Comparison of ENCODE assay signal across 7 cellular contexts in genomic region chr3:128879125-128879969, GRCh38. TPM values are rescaled to one million over a fixed set of nuclear protein-coding genes. Genes with fewer than 3 reads are reported as not detected.
DNase-seq lines count a peak whose midpoint lies in the region; ATAC-seq and TF ChIP-seq lines count a peak whose summit lies in the region.

TSS of gene ACAD9 (plus strand) at chr3:128879620. CDS start at chr3:128879692, 72 bp downstream.

- peak within 1 kb of the TSS; percentile 96 for H3K4me2 ChIP-seq in hepatocyte

- peak within 1 kb of the TSS; percentile 71 for H2AFZ ChIP-seq in hepatocyte

- H3K9me2 ChIP-seq in hepatocyte (replicated peaks; ENCODE audit: insufficient read depth) = no peaks in the 10 kb centered on the region

- H3K27me3 ChIP-seq in hepatocyte = no peaks in the 10 kb centered on the region

- ATAC-seq in GM18508 (IDR thresholded peaks at IDR 0.05; ENCODE audit: insufficient read depth, unreplicated experiment) (peak; percentile 58), HG03025 (IDR thresholded peaks at IDR 0.05; ENCODE audit: low FRiP score, unreplicated experiment) (peak; percentile 91)

- no peaks in the 10 kb centered on the region for H4K20me1 ChIP-seq in hepatocyte (ENCODE audit: insufficient read depth, poor library complexity, severe bottlenecking)

- H3K27ac ChIP-seq in hepatocyte = peak within 1 kb of the TSS; percentile 98

- H3K79me2 ChIP-seq in hepatocyte = peaks cover 62% of the 10 kb centered on the region

- no peaks in the 10 kb centered on the region for H3K36me3 ChIP-seq in hepatocyte (replicated peaks; ENCODE audit: insufficient read depth, low read depth)

- TF ChIP-seq CTCF in hepatocyte (IDR thresholded peaks at IDR 0.05; ENCODE audit: poor library complexity) = no peak

- no peaks in the 10 kb centered on the region for H3K9me3 ChIP-seq in hepatocyte (ENCODE audit: low read depth)

- WGBS in hepatocyte (ENCODE audit: low lambda C conversion rate, missing lambda C conversion rate) = under 1% methylated on average over 65 of the region's 65 CpGs

- peak within 1 kb of the TSS; percentile 76 for H3K4me3 ChIP-seq in hepatocyte

- H3K4me1 ChIP-seq in hepatocyte (ENCODE audit: insufficient read depth) = peaks cover 18% of the 10 kb centered on the region

- peak; percentile 99 for DNase-seq in NCI-H2081 (lab: John Stamatoyannopoulos, UW)
- DNase-seq in T1000 (lab: John Stamatoyannopoulos, UW) = peak; percentile 95
- DNase-seq in astrocyte of the hippocampus (ENCODE audit: low read depth, low spot score) = peak; percentile 99
- peak; percentile 99 for DNase-seq in hepatocyte (ENCODE audit: low spot score)
- peak; percentile 93 for DNase-seq in renal cortical epithelial cell (ENCODE audit: low read depth)

RNA-seq across cellular contexts. Expression of gene ACAD9, which starts in this region (rescaled TPM):
- total RNA-seq in hepatocyte (26.0 and 33.8 TPM in 2 replicates), renal cortical epithelial cell (47.2 and 48.9 TPM in 2 replicates)
- 29.7 and 32.0 TPM in 2 replicates for polyA plus RNA-seq in hepatocyte

Comparison
In these comparisons a context has a peak if more than half of its experiments do, and no peak if none do; other contexts are left out.
1. Peak in every context shown above with its lines: DNase-seq, ATAC-seq, H3K4me3 ChIP-seq and H3K27ac ChIP-seq.